ENCODE assay signal across 20 cellular contexts in genomic region chr1:182610606-182611194, GRCh38. TPM values are rescaled to one million over a fixed set of nuclear protein-coding genes. Genes with fewer than 3 reads are reported as not detected.
DNase-seq lines count a peak whose midpoint lies in the region; FAIRE-seq and TF ChIP-seq lines count a peak whose summit lies in the region.
"Had no signal": no experiment of that assay in that cellular context is flagged by ENCODE, and none has a peak within 500 bp of the region (broad histone marks: within the 10 kb centered on the region; RNA-seq: fewer than 3 reads in every experiment).

No MANE protein-coding gene starts in this region.

- TF ChIP-seq EP300 in H1 (IDR thresholded peaks at IDR 0.05; ENCODE audit: borderline replicate concordance in 1 of 2, low read depth in 2 of 2, low read length in 2 of 2) = no peak

- no peak overlapping the region for H4K91ac ChIP-seq in H1 (replicated peaks; ENCODE audit: insufficient read length, low read length)
- H4K91ac ChIP-seq in trophoblast cell (ENCODE audit: low read depth, low read length) = peak overlapping the region; percentile 41

- DNase-seq in D721Med (ENCODE audit: insufficient read length, low spot score) (no peak), NCI-H524 (lab: John Stamatoyannopoulos, UW) (peak; percentile 72 to 91), H1 (ENCODE audit: low read depth in 1 of 2, low spot score in 2 of 2) (no peak), trophoblast cell (no peak), ascending aorta (ENCODE audit: low spot score in 2 of 2) (no peak), inferior parietal cortex (ENCODE audit: extremely low spot score) (no peak), ureter (ENCODE audit: low spot score) (no peak)
- DNase-seq: activated CD8-positive, alpha-beta T cell treated with anti-CD3 and anti-CD28 coated beads for 36 hours; activated gamma-delta T cell treated with Interleukin-2 at 50 U/mL for 16 hours; activated T-cell treated with anti-CD3 and anti-CD28 coated beads, Interleukin-2, amount 50 U/mL, for 1 hour; CD8-positive, alpha-beta memory T cell; cortex of kidney; left cardiac atrium; naive thymus-derived CD4-positive, alpha-beta T cell; NCI-H1436 treated with DMSO at 0.1 percent for 48 hours; PC-9; SHP77 had no signal

- H3K14ac ChIP-seq in H1 (ENCODE audit: insufficient read length) (no peak overlapping the region), trophoblast cell (ENCODE audit: low read length) (no peak overlapping the region)

- no peak overlapping the region for H3K23ac ChIP-seq in H1 (ENCODE audit: insufficient read length)
- H3K23ac ChIP-seq in trophoblast cell (ENCODE audit: low read length) = no peak overlapping the region

- POLR2A ChIA-PET in H1 (lab: Charles Lee; ENCODE audit: partially characterized antibody) = interaction anchor here (11.9 kb wide), 1 partner anchor 8 kb away, joined by 231 read pairs; the partner anchor contains the start of gene RGS16

- WGBS in H1 (ENCODE audit: extremely low coverage in 1 of 2, insufficient coverage in 1 of 2, insufficient read length in 1 of 2, insufficient replicate concordance in 2 of 2, low coverage in 1 of 2, low lambda C conversion rate in 2 of 2, missing lambda C conversion rate in 1 of 2), 2 experiments = 89% methylated on average over 6 of the region's 6 CpGs; no CpG with 5 or more reads in 1 of the 2 experiments
- no CpG with 5 or more reads among the region's 6 CpGs for WGBS in trophoblast cell (ENCODE audit: extremely low coverage, insufficient coverage, insufficient read length)

- H2BK5ac ChIP-seq in H1 (ENCODE audit: low read depth, low read length) (peak overlapping the region; percentile 36; the same call in 1 of the 2 replicates), trophoblast cell (ENCODE audit: low read depth, low read length, poor library complexity) (no peak overlapping the region)

- H4K8ac ChIP-seq in H1 (ENCODE audit: extremely low read depth, insufficient read depth, low read length) (no peak overlapping the region), trophoblast cell (ENCODE audit: low read depth, low read length) (no peak overlapping the region)

- H2BK20ac ChIP-seq in H1 (ENCODE audit: low read length) = 0 out of 2 replicates have a peak overlapping the region, but pooled peaks have one; percentile 62

- peak overlapping the region; percentile 83; the same call in 1 of the 2 replicates for H2BK15ac ChIP-seq in H1 (ENCODE audit: low read length)

- H3K23me2 ChIP-seq in H1 (ENCODE audit: low read depth, low read length) = peaks cover 8% of the 10 kb centered on the region; the same call in 1 of the 2 replicates

- TF ChIP-seq POLR2A in H1 (IDR thresholded peaks at IDR 0.05; ENCODE audit: control extremely low read depth in 1 of 2, low read depth in 2 of 2, low read length in 2 of 2) = no peak

- H3K79me2 ChIP-seq in H1 (ENCODE audit: control insufficient read depth in 1 of 2, insufficient read depth in 2 of 2, low read length in 2 of 2) (no peaks in the 10 kb centered on the region), trophoblast cell (ENCODE audit: control insufficient read depth, insufficient read depth, low read length, poor library complexity) (peaks cover 11% of the 10 kb centered on the region)
- H3K79me2 ChIP-seq: parathyroid adenoma had no signal

- H4K20me1 ChIP-seq in H1 (replicated peaks in 1 of 2; ENCODE audit: control insufficient read depth in 1 of 2, insufficient read depth in 2 of 2, low read length in 2 of 2) = no peaks in the 10 kb centered on the region

- peaks cover 0 to 26% (median 12%) of the 10 kb centered on the region in 4 experiments; a peak in 6 of 7 replicates for H3K27me3 ChIP-seq in H1 (replicated peaks in 1 of 4; ENCODE audit: control insufficient read depth in 3 of 4, extremely low read depth in 1 of 4, insufficient read depth in 3 of 4, low read length in 3 of 4)
- no peaks in the 10 kb centered on the region for H3K27me3 ChIP-seq in trophoblast cell (ENCODE audit: insufficient read depth, low read length)
- H3K27me3 ChIP-seq in ascending aorta = no peaks in the 10 kb centered on the region

- no peak overlapping the region for H4K12ac ChIP-seq in trophoblast cell (ENCODE audit: low read depth, low read length)

- H3K4ac ChIP-seq in H1 (replicated peaks; ENCODE audit: insufficient read length, low read depth, low read length) (no peak overlapping the region), trophoblast cell (ENCODE audit: low read depth, low read length) (no peak overlapping the region)

- H3K18ac ChIP-seq in H1 (ENCODE audit: extremely low read depth, low read length) = 0 out of 2 replicates have a peak overlapping the region, but pooled peaks have one; percentile 55
- H3K18ac ChIP-seq in trophoblast cell (ENCODE audit: low read length) = no peak overlapping the region

- H3K4me3 ChIP-seq in H1 (ENCODE audit: extremely low read depth in 1 of 4, insufficient read depth in 2 of 4, low read depth in 3 of 4, low read length in 4 of 4) = no peak overlapping the region
- no peak overlapping the region for H3K4me3 ChIP-seq in trophoblast cell (ENCODE audit: low read depth, low read length)
- no peak overlapping the region for H3K4me3 ChIP-seq in ascending aorta
- H3K4me3 ChIP-seq: HAP-1, PC-9 had no signal

- H3K9me3 ChIP-seq in H1 (ENCODE audit: insufficient read depth in 2 of 2, low read depth in 1 of 2, low read length in 1 of 2) (no peaks in the 10 kb centered on the region), trophoblast cell (ENCODE audit: insufficient read depth, low read depth, low read length) (no peaks in the 10 kb centered on the region), ascending aorta (no peaks in the 10 kb centered on the region)
- H3K9me3 ChIP-seq: HAP-1 had no signal

- H3K4me2 ChIP-seq in H1 (ENCODE audit: insufficient read depth in 1 of 2, low read depth in 2 of 2, low read length in 2 of 2) = 0 out of 4 replicates have a peak overlapping the region, but pooled peaks of 1 of the 2 experiments have one; percentile 11
- no peak overlapping the region for H3K4me2 ChIP-seq in trophoblast cell (ENCODE audit: low read length)
- H3K4me2 ChIP-seq: PC-9 had no signal

- CTCF ChIA-PET in H1 (lab: Charles Lee; ENCODE audit: partially characterized antibody) = interaction anchor here (37.1 kb wide), 1 partner anchor 180 kb away, joined by 1131 read pairs; the partner anchor contains the start of gene NPL

- no peak overlapping the region for H4K5ac ChIP-seq in H1 (ENCODE audit: insufficient read length, low read depth, low read length)

- H3K56ac ChIP-seq in H1 (replicated peaks; ENCODE audit: insufficient read length, low read depth, low read length) = no peak overlapping the region

- intact Hi-C loops in ascending aorta (cut with DNase I) = loop anchor here (10.0 kb wide), 2 partner anchors 704 to 1024 kb away; partner anchors contain the start of gene ARPC5

- TF ChIP-seq CTCF in D721Med (IDR thresholded peaks at IDR 0.05; ENCODE audit: insufficient read depth, missing control alignments) = no peak
- no peak for TF ChIP-seq CTCF in H1 (IDR thresholded peaks at IDR 0.05; ENCODE audit: control extremely low read depth in 1 of 3, insufficient read depth in 1 of 3, low read depth in 1 of 3, low read length in 3 of 3)
- TF ChIP-seq CTCF in ascending aorta (IDR thresholded peaks at IDR 0.05) = no peak

- H2BK12ac ChIP-seq in H1 (ENCODE audit: low read depth, low read length) = peak overlapping the region; percentile 83
- H2BK12ac ChIP-seq in trophoblast cell (ENCODE audit: low read length) = peak overlapping the region; percentile 32

- FAIRE-seq in D721Med (lab: Jason Lieb, UNC) (peak; percentile 29), H1 (lab: Jason Lieb, UNC) (no peak)

- H3K36me3 ChIP-seq in H1 (ENCODE audit: control insufficient read depth in 2 of 4, insufficient read depth in 4 of 4, low read length in 3 of 4) (no peaks in the 10 kb centered on the region; a peak in 1 of 8 replicates), trophoblast cell (ENCODE audit: control insufficient read depth in 1 of 2, insufficient read depth in 2 of 2, low read length in 2 of 2) (no peaks in the 10 kb centered on the region), ascending aorta (no peaks in the 10 kb centered on the region)
- H3K36me3 ChIP-seq: HAP-1 had no signal

- H2AFZ ChIP-seq in H1 (ENCODE audit: low read length) = no peak overlapping the region
- H2AFZ ChIP-seq in trophoblast cell (ENCODE audit: insufficient read depth, low read length, poor library complexity) = no peak overlapping the region
- H2AFZ ChIP-seq: parathyroid adenoma, PC-9 had no signal

- H3K4me1 ChIP-seq in H1 (replicated peaks in 1 of 4; ENCODE audit: control insufficient read depth in 3 of 4, insufficient read depth in 4 of 4, low read length in 3 of 4) = peaks cover 16 to 30% (median 20%) of the 10 kb centered on the region in 4 experiments
- H3K4me1 ChIP-seq in trophoblast cell (ENCODE audit: control insufficient read depth in 1 of 2, insufficient read depth in 2 of 2, low read length in 2 of 2) = peaks cover 28% of the 10 kb centered on the region in 2 experiments
- H3K4me1 ChIP-seq in ascending aorta = peaks cover 6 to 11% of the 10 kb centered on the region in 2 donors
- H3K4me1 ChIP-seq: parathyroid adenoma had no signal

- H3K27ac ChIP-seq in H1 (ENCODE audit: low read depth, low read length) (no peak overlapping the region), trophoblast cell (ENCODE audit: low read depth, low read length) (no peak overlapping the region), ascending aorta (no peak overlapping the region)
- H3K27ac ChIP-seq: parathyroid adenoma, PC-9 had no signal

- H2AK5ac ChIP-seq in H1 (ENCODE audit: low read depth, low read length) (no peak overlapping the region), trophoblast cell (ENCODE audit: low read length) (peak overlapping the region; percentile 7)

- H3K79me1 ChIP-seq in H1 (ENCODE audit: low read depth, low read length) = no peaks in the 10 kb centered on the region
- H3K79me1 ChIP-seq in trophoblast cell (ENCODE audit: low read length) = peaks cover 30% of the 10 kb centered on the region

- no peak overlapping the region for H2BK120ac ChIP-seq in H1 (replicated peaks; ENCODE audit: low read depth, low read length)
- peak overlapping the region; percentile 10 for H2BK120ac ChIP-seq in trophoblast cell (ENCODE audit: insufficient read depth, low read length, poor library complexity)

- H3K9ac ChIP-seq in H1 (replicated peaks in 1 of 4; ENCODE audit: extremely low read depth in 1 of 4, low read depth in 3 of 4, low read length in 3 of 4) (no peak overlapping the region), trophoblast cell (ENCODE audit: low read length) (no peak overlapping the region)
- H3K9ac ChIP-seq: parathyroid adenoma had no signal

- TF ChIP-seq RAD21 in H1 (IDR thresholded peaks at IDR 0.05 in 1 of 2, conservative IDR thresholded peaks at IDR 0.05 in 1 of 2; ENCODE audit: low read depth in 2 of 2, low read length in 2 of 2) = no peak

RNA-seq across cellular contexts. Expression of gene RGS16, which starts 6.5 kb away (rescaled TPM):
- total RNA-seq in H1 (2021; fragmentation: NEBNext Ultra II Directional; extraction: Animal tissue kit (Norgen Biotek cat#: 25700)) = 8.1 and 9.8 TPM in 2 replicates
- polyA plus RNA-seq in H1 (2011; rRNA removed) = 5.7 and 7.7 TPM in 2 replicates
- polyA plus RNA-seq in H1 (2011; cell fraction: cytosol; rRNA removed) = 8.6 TPM
- 9.3 TPM for polyA plus RNA-seq in H1 (2011; cell fraction: nucleus; rRNA removed)
- polyA plus RNA-seq in H1 (2012, experiment 1 of 2) = 7.5 to 8.3 TPM (median 8.1 TPM) in 4 replicates
- 8.6 TPM for polyA plus RNA-seq in H1 (2012, experiment 2 of 2)
- polyA plus RNA-seq in H1 (2013, experiment 1 of 2) = 5.7 TPM
- polyA plus RNA-seq in H1 (2013, experiment 2 of 2) = 5.4 TPM
- 4.1 and 5.1 TPM in 2 replicates for polyA minus RNA-seq in H1 (2011; rRNA and poly(A)+ RNA removed)
- polyA minus RNA-seq in H1 (2011; cell fraction: cytosol; rRNA and poly(A)+ RNA removed) = 5.7 TPM
- 6.7 TPM for polyA minus RNA-seq in H1 (2011; cell fraction: nucleus; rRNA and poly(A)+ RNA removed)
- 138 and 141 TPM in 2 replicates for polyA plus RNA-seq in trophoblast cell (2013)
- total RNA-seq in ascending aorta (8.1 TPM), ureter (22.4 TPM)
- total RNA-seq: M059J, PC-9 had no signal

RNA-seq across cellular contexts. Expression of gene RNASEL, which starts 21.6 kb away (rescaled TPM):
- 0.57 and 0.78 TPM in 2 replicates for total RNA-seq in H1 (2021; fragmentation: NEBNext Ultra II Directional; extraction: Animal tissue kit (Norgen Biotek cat#: 25700))
- polyA plus RNA-seq in H1 (2011; rRNA removed) = 0.27 and 0.39 TPM in 2 replicates
- 0.56 TPM for polyA plus RNA-seq in H1 (2011; cell fraction: cytosol; rRNA removed)
- polyA plus RNA-seq in H1 (2011; cell fraction: nucleus; rRNA removed) = 0.43 TPM
- 0.42 to 0.69 TPM (median 0.55 TPM) in 4 replicates for polyA plus RNA-seq in H1 (2012, experiment 1 of 2)
- 0.08 TPM for polyA plus RNA-seq in H1 (2012, experiment 2 of 2)
- 0.28 TPM for polyA plus RNA-seq in H1 (2013, experiment 1 of 2)
- polyA plus RNA-seq in H1 (2013, experiment 2 of 2) = 0.29 TPM
- 0.63 and 0.73 TPM in 2 replicates for polyA minus RNA-seq in H1 (2011; rRNA and poly(A)+ RNA removed)
- polyA minus RNA-seq in H1 (2011; cell fraction: cytosol; rRNA and poly(A)+ RNA removed) = 0.51 TPM
- polyA minus RNA-seq in H1 (2011; cell fraction: nucleus; rRNA and poly(A)+ RNA removed) = 0.60 TPM
- 1.2 and 1.4 TPM in 2 replicates for polyA plus RNA-seq in trophoblast cell (2013)
- 0.43 TPM for total RNA-seq in ascending aorta
- total RNA-seq in ureter = 15.0 TPM

Comparison
In these comparisons a context has a peak if more than half of its experiments do, and no peak if none do; other contexts are left out.
1. DNase-seq: peak in NCI-H524 (2 of 2); none in D721Med (single experiment), H1 (0 of 2), trophoblast cell (0 of 2), ascending aorta (0 of 2), inferior parietal cortex (single experiment) and ureter (single experiment).